ENCODE assay signal across 9 cellular contexts in genomic region chr2:236545248-236545658, GRCh38. TPM values are rescaled to one million over a fixed set of nuclear protein-coding genes. Genes with fewer than 3 reads are reported as not detected.
DNase-seq lines count a peak whose midpoint lies in the region; ATAC-seq and TF ChIP-seq lines count a peak whose summit lies in the region.
"Had no signal": no experiment of that assay in that cellular context is flagged by ENCODE, and none has a peak within 500 bp of the region (broad histone marks: within the 10 kb centered on the region; RNA-seq: fewer than 3 reads in every experiment).

No MANE protein-coding gene starts in this region.

- H3K4me3 ChIP-seq in WERI-Rb-1 (ENCODE audit: low read depth, low read length) = no peak overlapping the region
- H3K4me3 ChIP-seq in right lobe of liver = no peak overlapping the region

- no peaks in the 10 kb centered on the region for H3K9me3 ChIP-seq in WERI-Rb-1 (ENCODE audit: severe bottlenecking)
- H3K9me3 ChIP-seq in right lobe of liver = no peaks in the 10 kb centered on the region

- no peak overlapping the region for H3K27ac ChIP-seq in WERI-Rb-1
- H3K27ac ChIP-seq in right lobe of liver = no peak overlapping the region
- H3K27ac ChIP-seq: 22Rv1 had no signal

- intact Hi-C loops in right lobe of liver (cut with DNase I) = no loop called here

- H3K36me3 ChIP-seq in WERI-Rb-1 (no peaks in the 10 kb centered on the region), right lobe of liver (no peaks in the 10 kb centered on the region)

- H3K4me1 Mint-ChIP-seq in T-helper 1 cell treated with Interleukin-12 subunit alpha and Interleukin-12 subunit beta and Interleukin-4 antibody, amounts not matched to agents 30 μg/mL and 1 μg/mL, for 36 hours (ENCODE audit: low read depth) = peaks cover 72% of the 10 kb centered on the region
- H3K4me1 Mint-ChIP-seq in naive B cell = peaks cover 51 to 87% (median 60%) of the 10 kb centered on the region in 3 donors

- H3K4me1 ChIP-seq in right lobe of liver = no peaks in the 10 kb centered on the region

- ATAC-seq in GM21515 (IDR thresholded peaks at IDR 0.05; ENCODE audit: unreplicated experiment) (peak; percentile 64), HG03457 (IDR thresholded peaks at IDR 0.05; ENCODE audit: unreplicated experiment) (peak; percentile 43), naive B cell (ENCODE audit: low read depth in 2 of 2) (peak; percentile 82 to 87), right lobe of liver (no peak)

- peaks cover 42% of the 10 kb centered on the region for H3K36me3 Mint-ChIP-seq in T-helper 1 cell treated with Interleukin-12 subunit alpha and Interleukin-12 subunit beta and Interleukin-4 antibody, amounts not matched to agents 30 μg/mL and 1 μg/mL, for 36 hours (ENCODE audit: low read depth)
- H3K36me3 Mint-ChIP-seq in naive B cell = peaks cover 10 to 15% of the 10 kb centered on the region in 2 donors

- no peaks in the 10 kb centered on the region for H3K27me3 Mint-ChIP-seq in T-helper 1 cell treated with Interleukin-12 subunit alpha and Interleukin-12 subunit beta and Interleukin-4 antibody, amounts not matched to agents 30 μg/mL and 1 μg/mL, for 36 hours (ENCODE audit: low read depth)
- H3K27me3 Mint-ChIP-seq in naive B cell = no peaks in the 10 kb centered on the region

- H3K27me3 ChIP-seq in WERI-Rb-1 (ENCODE audit: insufficient read depth, low read depth, severe bottlenecking) (no peaks in the 10 kb centered on the region), right lobe of liver (no peaks in the 10 kb centered on the region)

- TF ChIP-seq POLR2A in right lobe of liver (IDR thresholded peaks at IDR 0.05) = no peak

- whole genome bisulfite sequencing in right lobe of liver (ENCODE audit: insufficient coverage, low coverage, low lambda C conversion rate, missing lambda C conversion rate) = 55% methylated on average over 8 of the region's 11 CpGs

- peak overlapping the region; percentile 95 for H3K27ac Mint-ChIP-seq in T-helper 1 cell treated with Interleukin-12 subunit alpha and Interleukin-12 subunit beta and Interleukin-4 antibody, amounts not matched to agents 30 μg/mL and 1 μg/mL, for 36 hours
- peak overlapping the region; percentile 92 to 99 (median 98) for H3K27ac Mint-ChIP-seq in naive B cell

- DNase-seq in T-helper 1 cell (no peak), naive B cell (peak; percentile 78), WERI-Rb-1 (no peak), right lobe of liver (no peak), AML-193 (lab: John Stamatoyannopoulos, UW) (no peak)

- H3K4me3 Mint-ChIP-seq in T-helper 1 cell treated with Interleukin-12 subunit alpha and Interleukin-12 subunit beta and Interleukin-4 antibody, amounts not matched to agents 30 μg/mL and 1 μg/mL, for 36 hours = peak overlapping the region; percentile 22
- peak overlapping the region; percentile 64 to 88 (median 80) for H3K4me3 Mint-ChIP-seq in naive B cell

- no peak for TF ChIP-seq CTCF in WERI-Rb-1 (IDR thresholded peaks at IDR 0.05; ENCODE audit: low read depth, low read length)
- no peak for TF ChIP-seq CTCF in right lobe of liver (IDR thresholded peaks at IDR 0.05)

- peaks cover 4% of the 10 kb centered on the region for H3K9me3 Mint-ChIP-seq in T-helper 1 cell treated with Interleukin-12 subunit alpha and Interleukin-12 subunit beta and Interleukin-4 antibody, amounts not matched to agents 30 μg/mL and 1 μg/mL, for 36 hours
- H3K9me3 Mint-ChIP-seq in naive B cell = peaks cover 0 to 5% (median 3%) of the 10 kb centered on the region in 7 donors

RNA-seq across cellular contexts. Expression of gene ACKR3, which starts 24.4 kb away (rescaled TPM):
- polyA plus RNA-seq in naive B cell (ENCODE audit: low read depth in 6 of 6) = 1 to 10 TPM in 5 of 6 donors, under 1 TPM in 1; 0.28 to 3.4 (median 2.0) TPM
- 10 to 100 TPM in 2 of 6 experiments, 1 to 10 TPM in 3, under 1 TPM in 1; 0.66 to 57.0 (median 4.7) TPM for total RNA-seq in right lobe of liver

Comparison
In these comparisons a context has a peak if more than half of its experiments do, and no peak if none do; other contexts are left out.
1. ATAC-seq: peak in GM21515 (single experiment), HG03457 (single experiment) and naive B cell (2 of 2); none in right lobe of liver (0 of 4).